In genomic region chr20:41222299-41222698, GRCh38 we compare ENCODE assay signal across 20 cellular contexts.
DNase-seq lines count a peak whose midpoint lies in the region; ATAC-seq and TF ChIP-seq lines count a peak whose summit lies in the region.
"Had no signal": no experiment of that assay in that cellular context is flagged by ENCODE, and none has a peak within 500 bp of the region (broad histone marks: within the 10 kb centered on the region; RNA-seq: fewer than 3 reads in every experiment).

No MANE protein-coding gene starts in this region.

- DNase-seq in left ventricle myocardium inferior (no peak), Right ventricle myocardium inferior (ENCODE audit: missing footprints) (no peak), hippocampal formation (lab: John Stamatoyannopoulos, UW) (peak; percentile 44 to 95), renal cortical epithelial cell (ENCODE audit: low read depth) (peak; percentile 57), SHP77 (lab: John Stamatoyannopoulos, UW) (no peak), NCI-H1694 (lab: John Stamatoyannopoulos, UW) (no peak)
- no peak for DNase-seq in activated CD4-positive, alpha-beta T cell treated with anti-CD3 and anti-CD28 coated beads for 4 hours
- DNase-seq in central memory CD4-positive, alpha-beta T cell = no peak
- DNase-seq: activated CD4-positive, alpha-beta T cell treated with anti-CD3 and anti-CD28 coated beads, Interleukin-2, amount 10 ng/mL, durations not matched to agents 24 days and 14 days; activated naive CD4-positive, alpha-beta T cell treated with anti-CD3 and anti-CD28 coated beads, Interleukin-2, amount 50 U/mL, for 16 hours; DMS53; HCEC 1CT; NCI-H1417 treated with DMSO at 0.1 percent for 48 hours; NCI-H510A treated with DMSO at 0.1 percent for 48 hours; nephron progenitor cell; OCI-M1; stimulated activated CD4-positive, alpha-beta T cell treated with anti-CD3 and anti-CD28 coated beads, Interleukin-4, amount 100 ng/mL, for 4 hours; upper lobe of right lung had no signal

- H3K27me3 ChIP-seq in left ventricle myocardium inferior (ENCODE audit: low read depth) = no peaks in the 10 kb centered on the region
- H3K27me3 ChIP-seq: cardiac muscle cell, upper lobe of right lung had no signal

- no peak for ATAC-seq in Right ventricle myocardium inferior
- ATAC-seq: upper lobe of right lung had no signal

- no peaks in the 10 kb centered on the region for H3K9me3 ChIP-seq in left ventricle myocardium inferior (replicated peaks)
- H3K9me3 ChIP-seq: upper lobe of right lung had no signal

- no peak for TF ChIP-seq CTCF in left ventricle myocardium inferior (IDR thresholded peaks at IDR 0.05; ENCODE audit: borderline replicate concordance)

- no peak overlapping the region for H3K4me3 ChIP-seq in left ventricle myocardium inferior
- H3K4me3 ChIP-seq: cardiac muscle cell, lung, upper lobe of right lung had no signal

- peaks cover 33% of the 10 kb centered on the region for H3K4me1 ChIP-seq in left ventricle myocardium inferior

- intact Hi-C loops in left ventricle myocardium inferior (cut with micrococcal nuclease) = no loop called here
- intact Hi-C loops in Right ventricle myocardium inferior (cut with DNase I) = no loop called here

- H3K27ac ChIP-seq in left ventricle myocardium inferior (replicated peaks) = peak overlapping the region; percentile 50
- H3K27ac ChIP-seq: cardiac muscle cell, upper lobe of right lung had no signal

- no peaks in the 10 kb centered on the region for H3K36me3 ChIP-seq in left ventricle myocardium inferior
- H3K36me3 ChIP-seq: cardiac muscle cell, upper lobe of right lung had no signal

Comparison
In these comparisons a context has a peak if more than half of its experiments do, and no peak if none do; other contexts are left out.
1. DNase-seq: peak in hippocampal formation (2 of 2) and renal cortical epithelial cell (single experiment); none in left ventricle myocardium inferior (single experiment), Right ventricle myocardium inferior (single experiment), SHP77 (0 of 2), activated CD4-positive, alpha-beta T cell treated with anti-CD3 and anti-CD28 coated beads for 4 hours (0 of 2), NCI-H1694 (single experiment) and central memory CD4-positive, alpha-beta T cell (single experiment).